ENCODE assay signal across 1 cellular context in the genomic region with DNA sequence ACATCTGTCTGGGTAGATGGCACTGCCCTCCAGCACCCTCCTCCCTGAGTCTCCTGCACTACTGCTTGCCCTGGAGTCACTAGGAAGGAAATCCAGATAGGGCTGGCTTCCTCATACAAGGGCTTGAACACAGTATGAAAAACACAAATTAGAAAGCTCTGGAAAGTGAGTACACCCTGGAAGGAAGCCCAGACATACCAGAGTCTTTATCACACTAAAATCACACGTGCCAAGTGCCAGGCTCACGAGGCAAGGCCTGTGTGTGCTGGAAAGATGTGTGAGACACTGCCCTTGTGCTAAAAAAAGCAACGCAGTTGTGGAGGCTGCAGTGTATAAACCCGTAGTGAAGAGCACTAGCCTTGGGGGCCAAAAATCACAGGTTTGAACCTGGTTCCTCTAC.
TF ChIP-seq lines count a peak whose summit lies in the region.

No MANE protein-coding gene starts in this region.

TF ChIP-seq in WTC11, 78 proteins besides CTCF, POLR2A, EP300 and RAD21 (continued from another document):
- TF ChIP-seq ZBTB43 (CRISPR knock-in tag; IDR thresholded peaks at IDR 0.05), result no peak
